Comparison of ENCODE assay signal across 18 cellular contexts in the genomic region with DNA sequence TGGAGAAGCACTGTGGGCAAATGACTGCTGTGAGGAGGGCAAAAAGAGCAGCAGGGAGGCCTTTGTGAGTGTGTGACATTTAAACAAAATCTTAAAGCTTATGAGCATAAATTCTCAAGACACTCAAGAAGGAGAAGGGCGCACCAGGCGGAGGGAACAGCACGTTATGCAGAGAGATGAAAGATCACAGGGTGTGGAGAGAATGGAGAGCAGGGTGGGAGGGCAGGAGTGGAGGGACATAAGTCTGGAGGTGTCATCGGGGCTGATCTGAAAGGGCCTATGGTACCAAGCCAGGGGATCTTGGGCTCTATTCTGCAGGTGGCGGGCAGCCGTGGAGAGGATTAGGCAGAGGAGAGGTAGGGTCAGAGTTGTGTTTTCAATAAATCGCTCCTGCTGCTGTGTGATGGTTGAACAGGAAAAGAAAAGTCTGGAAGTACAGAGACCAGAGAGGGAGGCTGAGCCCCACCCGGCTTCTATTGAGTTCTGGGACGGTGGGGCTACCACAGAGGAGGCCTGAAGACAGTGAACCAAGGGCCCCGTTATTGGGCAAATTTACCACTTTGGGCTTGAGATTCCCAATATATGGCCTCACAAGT. TPM values are rescaled to one million over a fixed set of nuclear protein-coding genes. Genes with fewer than 3 reads are reported as not detected.
DNase-seq lines count a peak whose midpoint lies in the region; ATAC-seq and TF ChIP-seq lines count a peak whose summit lies in the region.
"Had no signal": no experiment of that assay in that cellular context is flagged by ENCODE, and none has a peak within 500 bp of the region (broad histone marks: within the 10 kb centered on the region; RNA-seq: fewer than 3 reads in every experiment).

No MANE protein-coding gene starts in this region.

- H3K27me3 ChIP-seq in right cardiac atrium (ENCODE audit: control insufficient read depth, insufficient read depth) = no peaks in the 10 kb centered on the region

- H3K27ac ChIP-seq in right cardiac atrium (ENCODE audit: low read length) = no peak overlapping the region
- H3K27ac ChIP-seq: A549, C4-2B had no signal

- peak overlapping the region; percentile 71 for H3K27ac Mint-ChIP-seq in progenitor cell of endocrine pancreas
- H3K27ac Mint-ChIP-seq: CD4-positive, alpha-beta T cell; H9 had no signal

- 84% methylated on average over 10 of the region's 10 CpGs for WGBS in right cardiac atrium

- no peak overlapping the region for H3K4me3 ChIP-seq in right cardiac atrium (ENCODE audit: low read length)
- H3K4me3 ChIP-seq: A549, K562 had no signal

- peaks cover 23% of the 10 kb centered on the region for H3K27me3 Mint-ChIP-seq in progenitor cell of endocrine pancreas

- no peaks in the 10 kb centered on the region for H3K4me1 ChIP-seq in right cardiac atrium (ENCODE audit: control insufficient read depth, insufficient read depth, low read length)
- H3K4me1 ChIP-seq: A549, Caco-2 had no signal

- DNase-seq in cardiac septum (ENCODE audit: low spot score) = peak; percentile 51
- no peak for DNase-seq in right cardiac atrium
- DNase-seq in iPS-NIHi7 (ENCODE audit: extremely low spot score) = peak; percentile 5
- no peak for DNase-seq in progenitor cell of endocrine pancreas (ENCODE audit: low spot score, unreplicated experiment)
- no peak for DNase-seq in HT-29 (ENCODE audit: low spot score)
- DNase-seq: AML-193; CD4-positive, alpha-beta T cell; DMS153; DMS79; GDM1; H9; IMR-90 had no signal

- TF ChIP-seq CTCF in progenitor cell of endocrine pancreas (IDR thresholded peaks at IDR 0.05; ENCODE audit: unreplicated experiment) = no peak

- H3K9me3 ChIP-seq in right cardiac atrium (ENCODE audit: control insufficient read depth, low read length) = no peaks in the 10 kb centered on the region
- H3K9me3 ChIP-seq: A549, Caco-2 had no signal

- intact Hi-C loops in cardiac septum (cut with DNase I) (no loop called here), right cardiac atrium (cut with DNase I) (no loop called here)

- no peaks in the 10 kb centered on the region for H3K36me3 Mint-ChIP-seq in progenitor cell of endocrine pancreas (ENCODE audit: insufficient read depth)

- no peaks in the 10 kb centered on the region for H3K4me1 Mint-ChIP-seq in progenitor cell of endocrine pancreas (ENCODE audit: low read depth)
- H3K4me1 Mint-ChIP-seq: H9 had no signal

- no peak overlapping the region for H3K4me3 Mint-ChIP-seq in progenitor cell of endocrine pancreas (ENCODE audit: low read depth)
- H3K4me3 Mint-ChIP-seq: CD4-positive, alpha-beta T cell; H9 had no signal

- ATAC-seq in right cardiac atrium (no peak), GM18868 (IDR thresholded peaks at IDR 0.05; ENCODE audit: unreplicated experiment) (no peak), GM21423 (IDR thresholded peaks at IDR 0.05; ENCODE audit: unreplicated experiment) (no peak)
- ATAC-seq: A549, K562 had no signal

- peaks cover 3% of the 10 kb centered on the region for H3K9me3 Mint-ChIP-seq in progenitor cell of endocrine pancreas (ENCODE audit: low read depth)
- H3K9me3 Mint-ChIP-seq: CD4-positive, alpha-beta T cell had no signal

RNA-seq across cellular contexts. Expression of gene DLGAP4, which starts 24.3 kb away (rescaled TPM):
- total RNA-seq in cardiac septum = 95.2 TPM
- 10 to 100 TPM; 42.6 to 60.5 (median 44.6) TPM for total RNA-seq in right cardiac atrium
- 40.7 TPM for polyA plus RNA-seq in right cardiac atrium
- total RNA-seq in progenitor cell of endocrine pancreas = 101 and 109 TPM in 2 replicates
- total RNA-seq in HT-29 (2014; rRNA removed; shearing (Covaris generic)) = 21.4 and 37.0 TPM in 2 replicates

RNA-seq across cellular contexts. Expression of gene AAR2, which starts 45.6 kb away (rescaled TPM):
- total RNA-seq in cardiac septum = 14.7 TPM
- total RNA-seq in right cardiac atrium = 10 to 100 TPM; 14.8 to 16.8 (median 16.2) TPM
- polyA plus RNA-seq in right cardiac atrium = 14.1 TPM
- 24.8 and 27.7 TPM in 2 replicates for total RNA-seq in progenitor cell of endocrine pancreas
- 57.0 and 61.5 TPM in 2 replicates for total RNA-seq in HT-29 (2014; rRNA removed; shearing (Covaris generic))

Comparison
In these comparisons a context has a peak if more than half of its experiments do, and no peak if none do; other contexts are left out.
1. DNase-seq: peak in cardiac septum (single experiment) and iPS-NIHi7 (single experiment); none in right cardiac atrium (0 of 3), progenitor cell of endocrine pancreas (single experiment) and HT-29 (single experiment).